ENCODE assay signal across 15 cellular contexts in genomic region chr9:117178596-117179111, GRCh38.
DNase-seq lines count a peak whose midpoint lies in the region; ATAC-seq, FAIRE-seq and TF ChIP-seq lines count a peak whose summit lies in the region.
"Had no signal": no experiment of that assay in that cellular context is flagged by ENCODE, and none has a peak within 500 bp of the region (broad histone marks: within the 10 kb centered on the region; RNA-seq: fewer than 3 reads in every experiment).

No MANE protein-coding gene starts in this region.

- H3K36me3 ChIP-seq in bronchial epithelial cell (ENCODE audit: control insufficient read depth, insufficient read depth, low read length), result no peaks in the 10 kb centered on the region
- H3K36me3 ChIP-seq: thyroid gland had no signal

- TF ChIP-seq CTCF in bronchial epithelial cell (IDR thresholded peaks at IDR 0.05; ENCODE audit: insufficient read depth, low read length, severe bottlenecking), result no peak

- DNase-seq in ELR (ENCODE audit: low read depth) (peak; percentile 2), NCI-H2171 treated with DMSO at 0.1 percent for 48 hours (lab: John Stamatoyannopoulos, UW) (peak; percentile 86), bronchial epithelial cell (ENCODE audit: low read depth) (peak; percentile 23), nucleus accumbens (lab: John Stamatoyannopoulos, UW) (peak in 37 of 56 donors; percentile 3 to 64 (median 23))
- DNase-seq: activated CD4-positive, alpha-beta T cell treated with anti-CD3 and anti-CD28 coated beads for 48 hours; effector CD4-positive, alpha-beta T cell; HFFc6; MM.1S; mucosa of descending colon; T-helper 9 cell; thyroid gland had no signal

- FAIRE-seq in bronchial epithelial cell (lab: Jason Lieb, UNC), result no peak

- H3K27me3 ChIP-seq in bronchial epithelial cell (ENCODE audit: control insufficient read depth, insufficient read depth, low read length), result no peaks in the 10 kb centered on the region
- H3K27me3 ChIP-seq: thyroid gland had no signal

- ATAC-seq in HG03571 (IDR thresholded peaks at IDR 0.05; ENCODE audit: unreplicated experiment), result no peak
- no peak for ATAC-seq in GM21381 (IDR thresholded peaks at IDR 0.05; ENCODE audit: unreplicated experiment)
- ATAC-seq in HG02840 (IDR thresholded peaks at IDR 0.05; ENCODE audit: low FRiP score, unreplicated experiment), result no peak
- no peak for ATAC-seq in HG03342 (IDR thresholded peaks at IDR 0.05; ENCODE audit: unreplicated experiment)
- ATAC-seq: mucosa of descending colon had no signal

- H3K4me3 ChIP-seq in bronchial epithelial cell (ENCODE audit: low read depth, low read length), result no peak overlapping the region
- H3K4me3 ChIP-seq: mucosa of descending colon, thyroid gland had no signal

Comparison
In these comparisons a context has a peak if more than half of its experiments do, and no peak if none do; other contexts are left out.
1. DNase-seq: peak in every context shown above with its lines; median percentile 86 in NCI-H2171 treated with DMSO at 0.1 percent for 48 hours; 23 in bronchial epithelial cell; 23 in nucleus accumbens; 2 in ELR.